9 cellular contexts compared by ENCODE assay signal in genomic region chr6:125919618-125920017, GRCh38. TPM values are rescaled to one million over a fixed set of nuclear protein-coding genes. Genes with fewer than 3 reads are reported as not detected.
DNase-seq lines count a peak whose midpoint lies in the region; ATAC-seq and TF ChIP-seq lines count a peak whose summit lies in the region.
"Had no signal": no experiment of that assay in that cellular context is flagged by ENCODE, and none has a peak within 500 bp of the region (broad histone marks: within the 10 kb centered on the region; RNA-seq: fewer than 3 reads in every experiment).

No MANE protein-coding gene starts in this region.

- WGBS in right cardiac atrium = 70% methylated on average over 3 of the region's 3 CpGs
- WGBS in liver = 75% methylated on average over 3 of the region's 3 CpGs

- no peak overlapping the region for H3K27ac ChIP-seq in right cardiac atrium (ENCODE audit: low read length)
- peak overlapping the region; percentile 90 to 97 for H3K27ac ChIP-seq in liver (ENCODE audit: low read depth in 1 of 2, low read length in 2 of 2)

- H3K36me3 ChIP-seq in liver (ENCODE audit: control insufficient read depth in 4 of 4, insufficient read depth in 3 of 4, low read depth in 1 of 4, low read length in 3 of 4) = peaks cover 4 to 64% (median 37%) of the 10 kb centered on the region in 4 donors

- TF ChIP-seq CTCF in liver (IDR thresholded peaks at IDR 0.05; ENCODE audit: low read depth, low read length, missing input control) = no peak
- no peak for TF ChIP-seq CTCF in foreskin fibroblast (IDR thresholded peaks at IDR 0.05; ENCODE audit: low read depth, low read length)

- DNase-seq in right cardiac atrium (no peak), left ventricle myocardium superior (no peak), foreskin fibroblast (no peak), NCI-H2029 treated with DMSO at 0.1 percent for 48 hours (lab: John Stamatoyannopoulos, UW) (no peak), COR-L47 (lab: John Stamatoyannopoulos, UW) (no peak), activated gamma-delta T cell treated with Interleukin-2 at 50 U/mL for 16 hours (no peak)

- no peaks in the 10 kb centered on the region for H3K4me1 ChIP-seq in right cardiac atrium (ENCODE audit: control insufficient read depth, insufficient read depth, low read length)
- peaks cover 2 to 24% (median 9%) of the 10 kb centered on the region in 4 donors for H3K4me1 ChIP-seq in liver (ENCODE audit: control insufficient read depth in 4 of 4, insufficient read depth in 4 of 4, low read length in 3 of 4)

- H3K9me3 ChIP-seq in right cardiac atrium (ENCODE audit: control insufficient read depth, low read length) = no peaks in the 10 kb centered on the region
- H3K9me3 ChIP-seq in liver (ENCODE audit: control insufficient read depth in 4 of 4, low read length in 3 of 4) = no peaks in the 10 kb centered on the region

- H3K9me3 Mint-ChIP-seq in activated T-helper 17 cell treated with anti-CD3 and anti-CD28 coated beads, Interleukin-2, amount 50 U/mL, for 72 hours = no peaks in the 10 kb centered on the region

- H3K4me3 Mint-ChIP-seq in activated T-helper 17 cell treated with anti-CD3 and anti-CD28 coated beads, Interleukin-2, amount 50 U/mL, for 72 hours = peak overlapping the region; percentile 82

- H3K27me3 ChIP-seq in right cardiac atrium (ENCODE audit: control insufficient read depth, insufficient read depth) (no peaks in the 10 kb centered on the region), liver (ENCODE audit: control insufficient read depth in 4 of 4, insufficient read depth in 4 of 4, low read length in 3 of 4) (no peaks in the 10 kb centered on the region)

- ATAC-seq in right cardiac atrium (no peak), left ventricle myocardium superior (no peak)
- ATAC-seq in activated T-helper 17 cell treated with anti-CD3 and anti-CD28 coated beads, Interleukin-2, amount 50 U/mL, for 72 hours (replicated peaks) = peak; percentile 27
- ATAC-seq: HCT116 had no signal

- peaks cover 38% of the 10 kb centered on the region for H3K4me1 Mint-ChIP-seq in activated T-helper 17 cell treated with anti-CD3 and anti-CD28 coated beads, Interleukin-2, amount 50 U/mL, for 72 hours

- H3K27me3 Mint-ChIP-seq in activated T-helper 17 cell treated with anti-CD3 and anti-CD28 coated beads, Interleukin-2, amount 50 U/mL, for 72 hours = no peaks in the 10 kb centered on the region

- intact Hi-C loops in right cardiac atrium (cut with DNase I) = no loop called here
- intact Hi-C loops in left ventricle myocardium superior (cut with micrococcal nuclease) = no loop called here

- peak overlapping the region; percentile 90 to 98 for H3K9ac ChIP-seq in liver (ENCODE audit: low read depth in 1 of 2, low read length in 2 of 2)

- peaks cover 98% of the 10 kb centered on the region for H3K36me3 Mint-ChIP-seq in activated T-helper 17 cell treated with anti-CD3 and anti-CD28 coated beads, Interleukin-2, amount 50 U/mL, for 72 hours (ENCODE audit: low read depth)

- peak overlapping the region; percentile 16 for H3K4me3 ChIP-seq in right cardiac atrium (ENCODE audit: low read length)
- peak overlapping the region; percentile 61 to 73 (median 68) for H3K4me3 ChIP-seq in liver (ENCODE audit: low read depth in 1 of 3, low read length in 3 of 3)
- peak overlapping the region in 1 of 2 donors; percentile 21 for H3K4me3 ChIP-seq in foreskin fibroblast (ENCODE audit: low read depth in 1 of 2, low read length in 2 of 2)

- H3K27ac Mint-ChIP-seq in activated T-helper 17 cell treated with anti-CD3 and anti-CD28 coated beads, Interleukin-2, amount 50 U/mL, for 72 hours = peak overlapping the region; percentile 92

- TF ChIP-seq RAD21 in liver (IDR thresholded peaks at IDR 0.05) = no peak

TF ChIP-seq in liver, 16 proteins besides CTCF, POLR2A, EP300 and RAD21:
- no peak for TF ChIP-seq EGR1 (IDR thresholded peaks at IDR 0.05; ENCODE audit: low read depth in 2 of 2)
- TF ChIP-seq TAF1 (conservative IDR thresholded peaks at IDR 0.05) = no peak
- TF ChIP-seq ATF3 (IDR thresholded peaks at IDR 0.05) = no peak
- no peak for TF ChIP-seq HNF4G (IDR thresholded peaks at IDR 0.05)
- no peak for TF ChIP-seq NR2F2 (IDR thresholded peaks at IDR 0.05)
- no peak for TF ChIP-seq FOXA1 (IDR thresholded peaks at IDR 0.05)
- TF ChIP-seq, protein P1, sequence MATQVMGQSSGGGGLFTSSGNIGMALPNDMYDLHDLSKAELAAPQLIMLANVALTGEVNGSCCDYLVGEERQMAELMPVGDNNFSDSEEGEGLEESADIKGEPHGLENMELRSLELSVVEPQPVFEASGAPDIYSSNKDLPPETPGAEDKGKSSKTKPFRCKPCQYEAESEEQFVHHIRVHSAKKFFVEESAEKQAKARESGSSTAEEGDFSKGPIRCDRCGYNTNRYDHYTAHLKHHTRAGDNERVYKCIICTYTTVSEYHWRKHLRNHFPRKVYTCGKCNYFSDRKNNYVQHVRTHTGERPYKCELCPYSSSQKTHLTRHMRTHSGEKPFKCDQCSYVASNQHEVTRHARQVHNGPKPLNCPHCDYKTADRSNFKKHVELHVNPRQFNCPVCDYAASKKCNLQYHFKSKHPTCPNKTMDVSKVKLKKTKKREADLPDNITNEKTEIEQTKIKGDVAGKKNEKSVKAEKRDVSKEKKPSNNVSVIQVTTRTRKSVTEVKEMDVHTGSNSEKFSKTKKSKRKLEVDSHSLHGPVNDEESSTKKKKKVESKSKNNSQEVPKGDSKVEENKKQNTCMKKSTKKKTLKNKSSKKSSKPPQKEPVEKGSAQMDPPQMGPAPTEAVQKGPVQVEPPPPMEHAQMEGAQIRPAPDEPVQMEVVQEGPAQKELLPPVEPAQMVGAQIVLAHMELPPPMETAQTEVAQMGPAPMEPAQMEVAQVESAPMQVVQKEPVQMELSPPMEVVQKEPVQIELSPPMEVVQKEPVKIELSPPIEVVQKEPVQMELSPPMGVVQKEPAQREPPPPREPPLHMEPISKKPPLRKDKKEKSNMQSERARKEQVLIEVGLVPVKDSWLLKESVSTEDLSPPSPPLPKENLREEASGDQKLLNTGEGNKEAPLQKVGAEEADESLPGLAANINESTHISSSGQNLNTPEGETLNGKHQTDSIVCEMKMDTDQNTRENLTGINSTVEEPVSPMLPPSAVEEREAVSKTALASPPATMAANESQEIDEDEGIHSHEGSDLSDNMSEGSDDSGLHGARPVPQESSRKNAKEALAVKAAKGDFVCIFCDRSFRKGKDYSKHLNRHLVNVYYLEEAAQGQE (IDR thresholded peaks at IDR 0.05) = no peak
- no peak for TF ChIP-seq YY1 (IDR thresholded peaks at IDR 0.05)
- TF ChIP-seq HNF4A (conservative IDR thresholded peaks at IDR 0.05) = no peak
- TF ChIP-seq, protein P2, sequence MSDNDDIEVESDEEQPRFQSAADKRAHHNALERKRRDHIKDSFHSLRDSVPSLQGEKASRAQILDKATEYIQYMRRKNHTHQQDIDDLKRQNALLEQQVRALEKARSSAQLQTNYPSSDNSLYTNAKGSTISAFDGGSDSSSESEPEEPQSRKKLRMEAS (IDR thresholded peaks at IDR 0.05) = no peak
- TF ChIP-seq RXRA (IDR thresholded peaks at IDR 0.05) = no peak
- no peak for TF ChIP-seq GABPA (IDR thresholded peaks at IDR 0.05 in 1 of 2, conservative IDR thresholded peaks at IDR 0.05 in 1 of 2)
- TF ChIP-seq ZBTB33 (IDR thresholded peaks at IDR 0.05) = no peak
- no peak for TF ChIP-seq SP1 (IDR thresholded peaks at IDR 0.05)

RNA-seq across cellular contexts. Expression of gene HINT3, which starts 37.0 kb away (rescaled TPM):
- 10 to 100 TPM; 27.4 to 31.0 (median 28.3) TPM for total RNA-seq in right cardiac atrium
- 13.0 TPM for polyA plus RNA-seq in right cardiac atrium
- 40.8 TPM for total RNA-seq in left ventricle myocardium superior
- 1 to 10 TPM; 6.2 to 8.2 TPM for total RNA-seq in activated T-helper 17 cell treated with anti-CD3 and anti-CD28 coated beads, Interleukin-2, amount 50 U/mL, for 72 hours
- total RNA-seq in liver = 10 to 100 TPM; 12.1 to 17.4 TPM
- polyA plus RNA-seq in liver = 1 to 10 TPM; 5.6 to 9.2 TPM
